ENCODE assay signal across 16 cellular contexts in genomic region chr6:95804847-95805541, GRCh38.
DNase-seq lines count a peak whose midpoint lies in the region; ATAC-seq and TF ChIP-seq lines count a peak whose summit lies in the region.
"Had no signal": no experiment of that assay in that cellular context is flagged by ENCODE, and none has a peak within 500 bp of the region (broad histone marks: within the 10 kb centered on the region; RNA-seq: fewer than 3 reads in every experiment).

No MANE protein-coding gene starts in this region.

- no peaks in the 10 kb centered on the region for H3F3A ChIP-seq in MM.1S (ENCODE audit: insufficient read depth, low read length)

- H3K27me3 ChIP-seq in body of pancreas, result no peaks in the 10 kb centered on the region
- H3K27me3 ChIP-seq in MM.1S (replicated peaks; ENCODE audit: insufficient read depth, low read length), result no peaks in the 10 kb centered on the region
- no peaks in the 10 kb centered on the region for H3K27me3 ChIP-seq in ascending aorta
- H3K27me3 ChIP-seq: BLaER1, MG63, thyroid gland had no signal

- no peaks in the 10 kb centered on the region for H4K20me1 ChIP-seq in MM.1S (ENCODE audit: insufficient read depth, low read length)
- H4K20me1 ChIP-seq: BLaER1 had no signal

- H3K9me3 ChIP-seq in body of pancreas (no peaks in the 10 kb centered on the region), MM.1S (replicated peaks; ENCODE audit: insufficient read depth, low read length) (no peaks in the 10 kb centered on the region), ascending aorta (no peaks in the 10 kb centered on the region)
- H3K9me3 ChIP-seq: BLaER1, MG63, thyroid gland had no signal

- H2AFZ ChIP-seq in MM.1S (ENCODE audit: low read length), result no peak overlapping the region

- no peaks in the 10 kb centered on the region for H3K9me2 ChIP-seq in MM.1S (replicated peaks; ENCODE audit: insufficient read depth, low read length)

- no peak for TF ChIP-seq CTCF in body of pancreas (IDR thresholded peaks at IDR 0.05)
- TF ChIP-seq CTCF in omental fat pad (IDR thresholded peaks at IDR 0.05), result no peak
- TF ChIP-seq CTCF in MM.1S (IDR thresholded peaks at IDR 0.05; ENCODE audit: low read length), result no peak
- no peak for TF ChIP-seq CTCF in ascending aorta (IDR thresholded peaks at IDR 0.05)

- peak in 2 of 4 donors; percentile 48 to 62 for DNase-seq in body of pancreas
- DNase-seq in omental fat pad (ENCODE audit: low spot score), result no peak
- DNase-seq in MM.1S, result no peak
- DNase-seq in ascending aorta (ENCODE audit: low spot score in 2 of 2), result no peak
- no peak for DNase-seq in stimulated activated naive CD8-positive, alpha-beta T cell treated with anti-CD3 and anti-CD28 coated beads, Interleukin-15, Interleukin-2, amounts not matched to agents 100 U/mL and 50 U/mL, for 24 hours
- DNase-seq: activated CD4-positive, alpha-beta T cell treated with anti-CD3 and anti-CD28 coated beads, Interleukin-2, amount 50 U/mL, for 48 hours; activated gamma-delta T cell; MG63; NCI-H2081 treated with DMSO at 0.1 percent for 48 hours; SHP77; T1000; thyroid gland had no signal

- no peak overlapping the region for H3K9ac ChIP-seq in MM.1S (ENCODE audit: low read length)
- H3K9ac ChIP-seq: BLaER1 had no signal

- no peak overlapping the region for H3K4me2 ChIP-seq in MM.1S (ENCODE audit: low read depth, low read length)
- H3K4me2 ChIP-seq: BLaER1 had no signal

- H3K36me3 ChIP-seq in body of pancreas (replicated peaks in 1 of 2; ENCODE audit: insufficient read depth in 1 of 2, low read depth in 2 of 2) (no peaks in the 10 kb centered on the region), MM.1S (replicated peaks; ENCODE audit: insufficient read depth, low read length) (no peaks in the 10 kb centered on the region), ascending aorta (no peaks in the 10 kb centered on the region)
- H3K36me3 ChIP-seq: BLaER1, MG63, thyroid gland had no signal

- TF ChIP-seq POLR2A in body of pancreas (IDR thresholded peaks at IDR 0.05), result no peak

- intact Hi-C loops in body of pancreas (cut with DNase I) (no loop called here), ascending aorta (cut with DNase I) (no loop called here)

- no peaks in the 10 kb centered on the region for H3K79me2 ChIP-seq in MM.1S (ENCODE audit: low read length)

- 49 to 56% methylated on average over 2 of the region's 2 CpGs for WGBS in body of pancreas, 2 donors

- H3K4me1 ChIP-seq in body of pancreas (no peaks in the 10 kb centered on the region), MM.1S (ENCODE audit: low read length) (no peaks in the 10 kb centered on the region), ascending aorta (no peaks in the 10 kb centered on the region)
- H3K4me1 ChIP-seq: BLaER1, thyroid gland had no signal

- no peak overlapping the region for H3K4me3 ChIP-seq in body of pancreas
- H3K4me3 ChIP-seq in MM.1S (ENCODE audit: low read length), result no peak overlapping the region
- H3K4me3 ChIP-seq in ascending aorta, result no peak overlapping the region
- H3K4me3 ChIP-seq: BLaER1, MG63, thyroid gland had no signal

- H3K27ac ChIP-seq in body of pancreas (peak overlapping the region in 1 of 4 donors; percentile 54), MM.1S (ENCODE audit: low read length) (no peak overlapping the region), ascending aorta (no peak overlapping the region)
- H3K27ac ChIP-seq: BLaER1, thyroid gland had no signal

- ATAC-seq in GM18858 (IDR thresholded peaks at IDR 0.05; ENCODE audit: unreplicated experiment), result peak; percentile 76
- peak; percentile 80 for ATAC-seq in GM21717 (IDR thresholded peaks at IDR 0.05; ENCODE audit: unreplicated experiment)
- ATAC-seq in HG03280 (IDR thresholded peaks at IDR 0.05; ENCODE audit: unreplicated experiment), result peak; percentile 76
- ATAC-seq in body of pancreas, result peak; percentile 75
- ATAC-seq in omental fat pad (ENCODE audit: low FRiP score), result no peak
- no peak for ATAC-seq in stimulated activated naive CD8-positive, alpha-beta T cell treated with anti-CD3 and anti-CD28 coated beads, Interleukin-15, Interleukin-2, amounts not matched to agents 100 U/mL and 50 U/mL, for 24 hours

Comparison
In these comparisons a context has a peak if more than half of its experiments do, and no peak if none do; other contexts are left out.
1. ATAC-seq: peak in GM18858 (single experiment), GM21717 (single experiment), HG03280 (single experiment) and body of pancreas (single experiment); none in omental fat pad (single experiment) and stimulated activated naive CD8-positive, alpha-beta T cell treated with anti-CD3 and anti-CD28 coated beads, Interleukin-15, Interleukin-2, amounts not matched to agents 100 U/mL and 50 U/mL, for 24 hours (single experiment).